In genomic region chr18:49476664-49477411, GRCh38 we compare ENCODE assay signal across 1 cellular context.
TF ChIP-seq lines count a peak whose summit lies in the region.

No MANE protein-coding gene starts in this region.

TF ChIP-seq in GM23338, 12 proteins besides CTCF, POLR2A, EP300 and RAD21 (continued from another document):
- TF ChIP-seq REST (IDR thresholded peaks at IDR 0.05; ENCODE audit: unreplicated experiment) (no peak), ZNF462 (CRISPR knock-in tag; IDR thresholded peaks at IDR 0.05) (no peak)
